ENCODE assay signal across 23 cellular contexts in genomic region chr7:43302773-43303172, GRCh38.
A peak's percentile ranks its signal among the peaks of the same experiment; 100 is the strongest.
DNase-seq lines count a peak whose midpoint lies in the region; ATAC-seq, FAIRE-seq and TF ChIP-seq lines count a peak whose summit lies in the region.
"Had no signal": no experiment of that assay in that cellular context is flagged by ENCODE, and none has a peak within 500 bp of the region (broad histone marks: within the 10 kb centered on the region; RNA-seq: fewer than 3 reads in every experiment).

No MANE protein-coding gene starts in this region.

- TF ChIP-seq POLR2A in thyroid gland (IDR thresholded peaks at IDR 0.05) = no peak

- no peak overlapping the region for H3K4me3 ChIP-seq in PC-3 (ENCODE audit: low read length)
- no peak overlapping the region for H3K4me3 ChIP-seq in thyroid gland (replicated peaks in 1 of 3)
- H3K4me3 ChIP-seq: suprapubic skin had no signal

- 84 to 92% methylated on average over 6 of the region's 6 CpGs for WGBS in thyroid gland, 2 donors

- H3K9ac ChIP-seq in PC-3 (ENCODE audit: low read length) = no peak overlapping the region
- H3K9ac ChIP-seq: KMS-11 had no signal

- H3K36me3 ChIP-seq in PC-3 (ENCODE audit: low read depth, low read length) (no peaks in the 10 kb centered on the region), thyroid gland (no peaks in the 10 kb centered on the region)
- H3K36me3 ChIP-seq: suprapubic skin had no signal

- no peak overlapping the region for H2AFZ ChIP-seq in PC-3 (ENCODE audit: low read length)

- no peaks in the 10 kb centered on the region for H3K79me2 ChIP-seq in PC-3 (ENCODE audit: low read length)

- no TSS peak for BruUV-seq in PC-3 (replicated peaks; lab: Mats Ljungman, UMichigan)

- no peaks in the 10 kb centered on the region for H3K27me3 Mint-ChIP-seq in activated naive CD4-positive, alpha-beta T cell treated with anti-CD3 and anti-CD28 coated beads, Interleukin-2, amount 50 U/mL, for 24 hours
- peaks cover 11% of the 10 kb centered on the region for H3K27me3 Mint-ChIP-seq in chondrocyte (ENCODE audit: low read depth)

- intact Hi-C loops in PC-3 (cut with micrococcal nuclease) (no loop called here), thyroid gland (cut with DNase I) (no loop called here)

- no peaks in the 10 kb centered on the region for H3F3A ChIP-seq in PC-3 (ENCODE audit: low read length, unreplicated experiment)

- H3K27ac Mint-ChIP-seq in activated naive CD4-positive, alpha-beta T cell treated with anti-CD3 and anti-CD28 coated beads, Interleukin-2, amount 50 U/mL, for 24 hours = no peak overlapping the region
- no peak overlapping the region for H3K27ac Mint-ChIP-seq in chondrocyte (ENCODE audit: unreplicated experiment)
- H3K27ac Mint-ChIP-seq: immature natural killer cell; stimulated activated effector memory CD8-positive, alpha-beta T cell treated with anti-CD3 and anti-CD28 coated beads, Interleukin-12 subunit alpha, Interleukin-12 subunit beta, amount 100 ng/mL, for 72 hours had no signal

- no peaks in the 10 kb centered on the region for H3K9me3 Mint-ChIP-seq in activated naive CD4-positive, alpha-beta T cell treated with anti-CD3 and anti-CD28 coated beads, Interleukin-2, amount 50 U/mL, for 24 hours
- no peaks in the 10 kb centered on the region for H3K9me3 Mint-ChIP-seq in chondrocyte (ENCODE audit: low read depth)
- H3K9me3 Mint-ChIP-seq: central memory CD8-positive, alpha-beta T cell; neural crest cell; stimulated activated effector memory CD8-positive, alpha-beta T cell treated with anti-CD3 and anti-CD28 coated beads, Interleukin-12 subunit alpha, Interleukin-12 subunit beta, amount 100 ng/mL, for 72 hours had no signal

- no peak overlapping the region for H3K27ac ChIP-seq in PC-3 (ENCODE audit: low read length)
- no peak overlapping the region for H3K27ac ChIP-seq in thyroid gland
- H3K27ac ChIP-seq: KMS-11, suprapubic skin had no signal

- peaks cover 9% of the 10 kb centered on the region for H3K4me1 ChIP-seq in PC-3 (ENCODE audit: insufficient read depth, low read length)
- H3K4me1 ChIP-seq in thyroid gland = no peaks in the 10 kb centered on the region

- CTCF ChIA-PET in PC-3 (lab: Charles Lee) = no interaction called here

- ATAC-seq in PC-3 = no peak

- H3K36me3 Mint-ChIP-seq in activated naive CD4-positive, alpha-beta T cell treated with anti-CD3 and anti-CD28 coated beads, Interleukin-2, amount 50 U/mL, for 24 hours = no peaks in the 10 kb centered on the region
- no peaks in the 10 kb centered on the region for H3K36me3 Mint-ChIP-seq in chondrocyte (ENCODE audit: low read depth)
- H3K36me3 Mint-ChIP-seq: immature natural killer cell; stimulated activated effector memory CD8-positive, alpha-beta T cell treated with anti-CD3 and anti-CD28 coated beads, Interleukin-12 subunit alpha, Interleukin-12 subunit beta, amount 100 ng/mL, for 72 hours had no signal

- peak overlapping the region; percentile 62; the same call in 1 of the 2 replicates for H3K4me2 ChIP-seq in PC-3 (ENCODE audit: low read length)
- H3K4me2 ChIP-seq: KMS-11 had no signal

- H3K27me3 ChIP-seq in PC-3 (ENCODE audit: low read length) = no peaks in the 10 kb centered on the region
- no peaks in the 10 kb centered on the region for H3K27me3 ChIP-seq in thyroid gland
- H3K27me3 ChIP-seq: suprapubic skin had no signal

- peaks cover 31% of the 10 kb centered on the region for H3K4me1 Mint-ChIP-seq in activated naive CD4-positive, alpha-beta T cell treated with anti-CD3 and anti-CD28 coated beads, Interleukin-2, amount 50 U/mL, for 24 hours
- peaks cover 11% of the 10 kb centered on the region for H3K4me1 Mint-ChIP-seq in chondrocyte (ENCODE audit: low read depth)
- H3K4me1 Mint-ChIP-seq: central memory CD8-positive, alpha-beta T cell; immature natural killer cell had no signal

- POLR2A ChIA-PET in PC-3 (lab: Charles Lee; ENCODE audit: unreplicated experiment) = no interaction called here

- peak overlapping the region; percentile 6 for H3K4me3 Mint-ChIP-seq in activated naive CD4-positive, alpha-beta T cell treated with anti-CD3 and anti-CD28 coated beads, Interleukin-2, amount 50 U/mL, for 24 hours
- peak overlapping the region; percentile 25 for H3K4me3 Mint-ChIP-seq in chondrocyte (ENCODE audit: unreplicated experiment)
- H3K4me3 Mint-ChIP-seq: central memory CD8-positive, alpha-beta T cell; immature natural killer cell; neural crest cell; stimulated activated effector memory CD8-positive, alpha-beta T cell treated with anti-CD3 and anti-CD28 coated beads, Interleukin-12 subunit alpha, Interleukin-12 subunit beta, amount 100 ng/mL, for 72 hours had no signal

- FAIRE-seq in urothelium cell line (lab: Jason Lieb, UNC) = peak; percentile 46
- FAIRE-seq: TTC549 had no signal

- DNase-seq in activated naive CD4-positive, alpha-beta T cell treated with anti-CD3 and anti-CD28 coated beads, Interleukin-2, amount 50 U/mL, for 16 hours = no peak
- DNase-seq in PC-3 = no peak
- DNase-seq in chondrocyte (ENCODE audit: low spot score) = no peak
- DNase-seq in urothelium cell line (ENCODE audit: low spot score) = no peak
- DNase-seq in thyroid gland = no peak
- DNase-seq in stimulated activated CD4-positive, alpha-beta T cell treated with anti-CD3 and anti-CD28 coated beads, Interleukin-4, amount 100 ng/mL, for 24 hours = no peak
- DNase-seq in KG1 (lab: John Stamatoyannopoulos, UW) = no peak
- DNase-seq: activated CD4-positive, CD25-positive, alpha-beta regulatory T cell treated with anti-CD3 and anti-CD28 coated beads, Interleukin-2, amount 50 U/mL, for 72 hours; activated gamma-delta T cell treated with Interleukin-2 at 50 U/mL for 16 hours; H7; immature natural killer cell; NCI-H2107; NCI-H748 treated with DMSO at 0.1 percent for 48 hours; RPMI8226; stimulated activated CD4-positive, alpha-beta T cell treated with anti-CD3 and anti-CD28 coated beads, Interleukin-12 subunit alpha, Interleukin-12 subunit beta, amount 100 ng/mL, for 4 hours; stimulated activated CD4-positive, alpha-beta T cell treated with anti-CD3 and anti-CD28 coated beads, Interleukin-4, amount 100 ng/mL, for 1 hour had no signal

- H3K9me3 ChIP-seq in PC-3 (ENCODE audit: low read length) (no peaks in the 10 kb centered on the region), thyroid gland (no peaks in the 10 kb centered on the region)
- H3K9me3 ChIP-seq: suprapubic skin had no signal

- TF ChIP-seq CTCF in PC-3 (conservative IDR thresholded peaks at IDR 0.05; ENCODE audit: low read depth, low read length) (no peak), chondrocyte (IDR thresholded peaks at IDR 0.05) (no peak), thyroid gland (IDR thresholded peaks at IDR 0.05) (no peak)

- H3K9me2 ChIP-seq in PC-3 (replicated peaks; ENCODE audit: low read length) = no peaks in the 10 kb centered on the region

- no peaks in the 10 kb centered on the region for H4K20me1 ChIP-seq in PC-3 (ENCODE audit: low read length)
